Comparison of ENCODE assay signal across 18 cellular contexts in the genomic region with DNA sequence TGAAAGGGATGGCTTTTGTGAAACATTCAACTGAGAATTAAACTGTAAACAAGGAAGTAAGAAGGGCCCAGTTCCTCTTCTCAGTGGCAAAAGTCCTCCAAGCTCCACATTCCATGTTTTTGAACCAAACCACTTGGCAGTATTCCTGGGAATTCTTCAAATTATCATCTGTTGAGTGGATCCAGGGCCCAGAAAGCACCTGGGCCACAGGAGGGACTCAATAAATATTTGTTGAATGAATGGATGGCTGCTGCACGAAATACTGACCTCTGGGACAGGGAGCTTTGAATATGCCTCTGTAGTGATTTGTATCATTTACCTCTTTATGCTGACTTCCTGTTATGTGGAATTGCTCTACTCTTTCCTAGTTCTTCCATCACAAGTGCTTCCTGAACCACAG. TPM values are rescaled to one million over a fixed set of nuclear protein-coding genes. Genes with fewer than 3 reads are reported as not detected.
DNase-seq lines count a peak whose midpoint lies in the region; ATAC-seq and TF ChIP-seq lines count a peak whose summit lies in the region.
"Had no signal": no experiment of that assay in that cellular context is flagged by ENCODE, and none has a peak within 500 bp of the region (broad histone marks: within the 10 kb centered on the region; RNA-seq: fewer than 3 reads in every experiment).

No MANE protein-coding gene starts in this region.

- no peaks in the 10 kb centered on the region for H3K9me3 ChIP-seq in body of pancreas
- H3K9me3 ChIP-seq in left lung = no peaks in the 10 kb centered on the region
- H3K9me3 ChIP-seq: vagina had no signal

- intact Hi-C loops in body of pancreas (cut with DNase I) = no loop called here
- intact Hi-C loops in left lung (cut with DNase I) = no loop called here

- DNase-seq in EH (ENCODE audit: low read depth) = peak; percentile 80
- peak; percentile 24 for DNase-seq in NCI-H2029 treated with DMSO at 0.1 percent for 48 hours (lab: John Stamatoyannopoulos, UW)
- DNase-seq in body of pancreas = no peak
- no peak for DNase-seq in left lung
- DNase-seq in NCI-H1930 (lab: John Stamatoyannopoulos, UW) = no peak
- DNase-seq in central memory CD4-positive, alpha-beta T cell = no peak
- no peak for DNase-seq in D341Med (ENCODE audit: low spot score)
- DNase-seq: activated CD4-positive, alpha-beta T cell treated with anti-CD3 and anti-CD28 coated beads for 36 hours; activated CD8-positive, alpha-beta memory T cell treated with anti-CD3 and anti-CD28 coated beads, Interleukin-2, amount 50 U/mL, for 48 hours; activated naive CD4-positive, alpha-beta T cell treated with anti-CD3 and anti-CD28 coated beads, Interleukin-2, amount 10 ng/mL, durations not matched to agents 7 days and 5 days; brain microvascular endothelial cell; hippocampal formation; posterior cingulate gyrus; stimulated activated CD4-positive, alpha-beta T cell treated with anti-CD3 and anti-CD28 coated beads, Interleukin-12 subunit alpha, Interleukin-12 subunit beta, amount 100 ng/mL, for 4 hours; stimulated activated naive CD8-positive, alpha-beta T cell treated with anti-CD3 and anti-CD28 coated beads, Interleukin-15, amount 100 ng/mL, for 72 hours had no signal

- no peaks in the 10 kb centered on the region for H3K36me3 ChIP-seq in body of pancreas (replicated peaks in 1 of 2; ENCODE audit: insufficient read depth in 1 of 2, low read depth in 2 of 2)
- H3K36me3 ChIP-seq in left lung = no peaks in the 10 kb centered on the region
- H3K36me3 ChIP-seq: brain microvascular endothelial cell, vagina had no signal

- H3K4me3 ChIP-seq in body of pancreas (no peak overlapping the region), left lung (no peak overlapping the region)
- H3K4me3 ChIP-seq: vagina had no signal

- TF ChIP-seq CTCF in body of pancreas (IDR thresholded peaks at IDR 0.05) = no peak
- no peak for TF ChIP-seq CTCF in left lung (IDR thresholded peaks at IDR 0.05)

- WGBS in body of pancreas, 2 donors = 0 to 31% methylated on average over 1 of the region's 1 CpG

- H3K4me1 ChIP-seq in body of pancreas (peaks cover 12% of the 10 kb centered on the region), left lung (peaks cover 0 to 7% of the 10 kb centered on the region in 2 donors)
- H3K4me1 ChIP-seq: vagina had no signal

- no peak for TF ChIP-seq POLR2A in body of pancreas (IDR thresholded peaks at IDR 0.05)

- ATAC-seq in body of pancreas (peak; percentile 33), left lung (peak; percentile 8), HG03097 (IDR thresholded peaks at IDR 0.05; ENCODE audit: low FRiP score, unreplicated experiment) (no peak)
- ATAC-seq: activated CD4-positive, alpha-beta T cell treated with anti-CD3 and anti-CD28 coated beads for 36 hours; Right ventricle myocardium inferior; stimulated activated naive CD8-positive, alpha-beta T cell treated with anti-CD3 and anti-CD28 coated beads, Interleukin-15, amount 100 ng/mL, for 72 hours had no signal

- H3K27ac ChIP-seq in body of pancreas = no peak overlapping the region
- no peak overlapping the region for H3K27ac ChIP-seq in left lung
- H3K27ac ChIP-seq: brain microvascular endothelial cell, vagina had no signal

- H3K27me3 ChIP-seq in body of pancreas (peaks cover 0 to 2% of the 10 kb centered on the region in 2 donors), left lung (peaks cover 13 to 42% of the 10 kb centered on the region in 2 donors)
- H3K27me3 ChIP-seq: vagina had no signal

RNA-seq across cellular contexts. Expression of a gene that starts 4.7 kb away (rescaled TPM):
- 10 to 100 TPM in 1 of 2 donors, under 1 TPM in 1; 0.99 to 11.7 TPM for total RNA-seq in body of pancreas
- under 1 TPM; 0.58 to 0.64 TPM for total RNA-seq in left lung
- total RNA-seq: Right ventricle myocardium inferior had no signal

Comparison
In these comparisons a context has a peak if more than half of its experiments do, and no peak if none do; other contexts are left out.
1. DNase-seq: peak in EH (single experiment) and NCI-H2029 treated with DMSO at 0.1 percent for 48 hours (single experiment); none in body of pancreas (0 of 4), left lung (0 of 2), NCI-H1930 (0 of 2), central memory CD4-positive, alpha-beta T cell (single experiment) and D341Med (single experiment).